18 cellular contexts compared by ENCODE assay signal in genomic region chr6:159862103-159862502, GRCh38. TPM values are rescaled to one million over a fixed set of nuclear protein-coding genes. Genes with fewer than 3 reads are reported as not detected.
"Had no signal": no experiment of that assay in that cellular context is flagged by ENCODE, and none has a peak within 500 bp of the region (broad histone marks: within the 10 kb centered on the region; RNA-seq: fewer than 3 reads in every experiment).

No MANE protein-coding gene starts in this region.

- H3K27ac ChIP-seq: cardiac muscle cell, esophagus squamous epithelium, hepatocyte, prostate gland, thoracic aorta, upper lobe of right lung had no signal

- H3K9me3 ChIP-seq: esophagus squamous epithelium, mucosa of descending colon, prostate gland, thoracic aorta, upper lobe of right lung had no signal

- H3K27me3 ChIP-seq: cardiac muscle cell, hepatocyte, upper lobe of right lung had no signal

- H3K4me1 ChIP-seq: esophagus squamous epithelium, prostate gland, upper lobe of right lung had no signal

- H3K36me3 ChIP-seq: cardiac muscle cell, esophagus squamous epithelium, prostate gland, thoracic aorta, upper lobe of right lung had no signal

- H3K27ac Mint-ChIP-seq: effector memory CD8-positive, alpha-beta T cell had no signal

- H3K4me1 Mint-ChIP-seq: naive B cell had no signal

- DNase-seq: activated effector memory CD4-positive, alpha-beta T cell treated with anti-CD3 and anti-CD28 coated beads, Interleukin-2, amount 50 U/mL, for 16 hours; activated T-cell treated with anti-CD3 and anti-CD28 coated beads, Interleukin-2, amount 50 U/mL, for 1 hour; effector memory CD8-positive, alpha-beta T cell; esophagus squamous epithelium; left cardiac atrium; mesenchymal stem cell; mucosa of descending colon; naive B cell; right cardiac atrium; stimulated activated CD4-positive, alpha-beta T cell treated with anti-CD3 and anti-CD28 coated beads, Interleukin-2, amount 100 ng/mL, for 24 hours; upper lobe of right lung had no signal

- ATAC-seq: effector memory CD8-positive, alpha-beta T cell; left cardiac atrium; mucosa of descending colon; right cardiac atrium; upper lobe of right lung had no signal

- H3K4me3 ChIP-seq: cardiac muscle cell, esophagus squamous epithelium, hepatocyte, mucosa of descending colon, prostate gland, thoracic aorta, upper lobe of right lung had no signal

- H3K4me3 Mint-ChIP-seq: effector memory CD8-positive, alpha-beta T cell; naive B cell had no signal

RNA-seq across cellular contexts. Expression of gene MAS1, which starts 28.7 kb away (rescaled TPM):
- total RNA-seq: cardiac muscle cell; dermis microvascular lymphatic vessel endothelial cell; esophagus squamous epithelium; hepatocyte; left cardiac atrium; mucosa of descending colon; osteocyte; T-helper 1 cell treated with Interleukin-12 subunit alpha and Interleukin-12 subunit beta and Interleukin-4 antibody, amounts not matched to agents 30 ng/mL and 1 ng/mL, for 36 hours; upper lobe of right lung had no signal
- polyA plus RNA-seq: cardiac muscle cell, hepatocyte had no signal
